8 cellular contexts compared by ENCODE assay signal in the genomic region with DNA sequence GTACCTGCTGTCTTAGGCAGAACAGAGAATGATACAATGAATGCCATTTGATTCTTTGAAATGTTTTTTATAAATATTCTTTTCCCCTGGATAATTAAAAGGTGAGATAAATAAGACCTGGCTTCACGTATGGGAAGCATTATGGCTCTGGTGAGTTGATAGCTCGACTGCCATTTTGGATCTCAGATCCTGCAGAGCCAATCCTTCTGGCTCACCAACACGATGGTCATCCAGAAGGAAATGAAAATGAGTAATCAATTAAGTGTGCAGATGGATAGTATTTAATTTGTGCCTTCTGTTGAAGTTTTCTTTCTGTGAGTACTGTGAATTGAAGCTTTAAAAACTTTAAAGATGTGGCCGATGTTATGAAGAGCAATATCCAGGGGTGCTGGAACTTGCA. TPM values are rescaled to one million over a fixed set of nuclear protein-coding genes. Genes with fewer than 3 reads are reported as not detected.
DNase-seq lines count a peak whose midpoint lies in the region; ATAC-seq and TF ChIP-seq lines count a peak whose summit lies in the region.
"Had no signal": no experiment of that assay in that cellular context is flagged by ENCODE, and none has a peak within 500 bp of the region (broad histone marks: within the 10 kb centered on the region; RNA-seq: fewer than 3 reads in every experiment).

No MANE protein-coding gene starts in this region.

- intact Hi-C loops in Panc1 (cut with micrococcal nuclease; ENCODE audit: unreplicated experiment) (loop anchor here (10.0 kb wide), 1 partner anchor 126 kb away; no protein-coding TSS in a partner anchor), prostate gland (cut with DNase I) (no loop called here)

- H3K27me3 ChIP-seq in Panc1 (ENCODE audit: control insufficient read depth, insufficient read depth, low read length), result no peaks in the 10 kb centered on the region
- no peaks in the 10 kb centered on the region for H3K27me3 ChIP-seq in prostate gland (replicated peaks; ENCODE audit: insufficient read depth)

- no peaks in the 10 kb centered on the region for H3K9me3 Mint-ChIP-seq in endothelial cell (ENCODE audit: unreplicated experiment)

- H3K36me3 ChIP-seq in Panc1 (ENCODE audit: control insufficient read depth, insufficient read depth, low read length) (peaks cover 5% of the 10 kb centered on the region; the same call in 1 of the 2 replicates), prostate gland (no peaks in the 10 kb centered on the region)

- CTCF ChIA-PET in Panc1 (lab: Charles Lee), result interaction anchor here (0.6 to 0.7 kb wide), 2 partner anchors 11 to 136 kb away, joined by 3 to 4 read pairs; no protein-coding TSS in a partner anchor

- peak overlapping the region; percentile 52 for H3K4me3 Mint-ChIP-seq in endothelial cell (ENCODE audit: unreplicated experiment)

- POLR2A ChIA-PET in Panc1 (lab: Charles Lee), result no interaction called here

- peaks cover 5% of the 10 kb centered on the region for H3K27me3 Mint-ChIP-seq in endothelial cell (ENCODE audit: unreplicated experiment)

- no peaks in the 10 kb centered on the region for H3K9me3 ChIP-seq in Panc1 (ENCODE audit: control insufficient read depth, insufficient read depth, low read depth, low read length)
- no peaks in the 10 kb centered on the region for H3K9me3 ChIP-seq in prostate gland

- ATAC-seq in Panc1, result no peak

- no peak for TF ChIP-seq CTCF in GM12865 (IDR thresholded peaks at IDR 0.05; ENCODE audit: insufficient read depth, low read depth, low read length, missing control alignments)
- no peak for TF ChIP-seq CTCF in Panc1 (IDR thresholded peaks at IDR 0.05)
- TF ChIP-seq CTCF in endothelial cell (IDR thresholded peaks at IDR 0.05; ENCODE audit: unreplicated experiment), result no peak
- no peak for TF ChIP-seq CTCF in retinal pigment epithelial cell (conservative IDR thresholded peaks at IDR 0.05; ENCODE audit: low read depth, low read length)
- TF ChIP-seq CTCF in prostate gland (IDR thresholded peaks at IDR 0.05), result no peak

- peak overlapping the region; percentile 98; the same call in 1 of the 2 replicates for H3K27ac ChIP-seq in Panc1 (ENCODE audit: low read length)
- peak overlapping the region in 1 of 2 donors; percentile 61 for H3K27ac ChIP-seq in prostate gland

- no peak for DNase-seq in GM12865 (ENCODE audit: low read depth)
- DNase-seq in Panc1 (ENCODE audit: low read depth, low spot score), result no peak
- no peak for DNase-seq in endothelial cell (ENCODE audit: low spot score)
- DNase-seq in retinal pigment epithelial cell (ENCODE audit: low read depth), result no peak
- no peak for DNase-seq in prostate gland (ENCODE audit: low spot score)
- no peak for DNase-seq in NOMO-1 treated with DMSO at 0.1 percent for 48 hours (lab: John Stamatoyannopoulos, UW; ENCODE audit: unreplicated experiment)
- DNase-seq in NCI-H1436 treated with DMSO at 0.1 percent for 48 hours (lab: John Stamatoyannopoulos, UW), result no peak
- DNase-seq: occipital lobe had no signal

- WGBS in prostate gland, result 49% methylated on average over 4 of the region's 4 CpGs

- H3K27ac Mint-ChIP-seq in endothelial cell (ENCODE audit: unreplicated experiment), result peak overlapping the region; percentile 2

- BruUV-seq in Panc1 (replicated peaks; lab: Mats Ljungman, UMichigan), result no TSS peak

- H3K4me1 Mint-ChIP-seq in endothelial cell (ENCODE audit: unreplicated experiment), result peaks cover 55% of the 10 kb centered on the region

- H3K36me3 Mint-ChIP-seq in endothelial cell (ENCODE audit: low read depth, unreplicated experiment), result peaks cover 8% of the 10 kb centered on the region

- no peak for TF ChIP-seq POLR2A in prostate gland (IDR thresholded peaks at IDR 0.05)

- in situ Hi-C loops in Panc1 (cut with HindIII; ENCODE audit: low pct_unique_long_range_greater_than_20kb, low sequenced_read_pairs), result no loop called here

- H3K4me3 ChIP-seq in GM12865 (ENCODE audit: low read depth, low read length) (peak overlapping the region; percentile 95), Panc1 (ENCODE audit: low read depth in 2 of 2, low read length in 2 of 2) (peak overlapping the region; percentile 34 to 90), retinal pigment epithelial cell (ENCODE audit: low read length) (peak overlapping the region; percentile 100), prostate gland (no peak overlapping the region)

- H3K4me1 ChIP-seq in Panc1 (ENCODE audit: control insufficient read depth, insufficient read depth, low read length) (peaks cover 33% of the 10 kb centered on the region), prostate gland (replicated peaks) (peaks cover 10% of the 10 kb centered on the region)

RNA-seq across cellular contexts. Expression of gene TNRC6B, which starts 2.7 kb away (rescaled TPM):
- total RNA-seq in Panc1 (2021; ENCODE audit: unreplicated experiment), result 30.7 TPM
- polyA plus RNA-seq in Panc1 (2012; ENCODE audit: insufficient read length), result 7.5 TPM
- 53.4 TPM for total RNA-seq in endothelial cell (ENCODE audit: unreplicated experiment)
- total RNA-seq in prostate gland, result 100 to 1,000 TPM in 1 of 2 donors, 10 to 100 TPM in 1; 43.8 to 118 TPM

Comparison
In these comparisons a context has a peak if more than half of its experiments do, and no peak if none do; other contexts are left out.
1. H3K4me3 ChIP-seq: peak in GM12865 (single experiment), Panc1 (2 of 2) and retinal pigment epithelial cell (single experiment); none in prostate gland (0 of 2).